23 cellular contexts compared by ENCODE assay signal in genomic region chr13:46378411-46378810, GRCh38. TPM values are rescaled to one million over a fixed set of nuclear protein-coding genes. Genes with fewer than 3 reads are reported as not detected.
DNase-seq lines count a peak whose midpoint lies in the region; ATAC-seq, FAIRE-seq and TF ChIP-seq lines count a peak whose summit lies in the region.
"Had no signal": no experiment of that assay in that cellular context is flagged by ENCODE, and none has a peak within 500 bp of the region (broad histone marks: within the 10 kb centered on the region; RNA-seq: fewer than 3 reads in every experiment).

No MANE protein-coding gene starts in this region.

- WGBS in IMR-90 (ENCODE audit: extremely low coverage in 2 of 2, insufficient read length in 1 of 2), 2 experiments, result no CpG with 5 or more reads among the region's 2 CpGs
- WGBS in K562 (ENCODE audit: insufficient coverage, low coverage, missing lambda C conversion rate), result 0% methylated on average over 2 of the region's 2 CpGs
- WGBS in transverse colon (ENCODE audit: low coverage in 1 of 2), 2 donors, result 76% methylated on average over 2 of the region's 2 CpGs; no CpG with 5 or more reads in 1 of the 2 donors

- no peaks in the 10 kb centered on the region for H3K36me3 Mint-ChIP-seq in activated CD4-positive, alpha-beta T cell treated with anti-CD3 and anti-CD28 coated beads, Interleukin-2, amount 10 ng/mL, durations not matched to agents 7 days and 5 days (ENCODE audit: low read depth)

- H3K27me3 ChIP-seq in IMR-90 (ENCODE audit: control insufficient read depth, insufficient read depth, low read length), result peaks cover 2% of the 10 kb centered on the region; the same call in 1 of the 2 replicates
- H3K27me3 ChIP-seq in K562 (ENCODE audit: control insufficient read depth in 2 of 2, insufficient read depth in 2 of 2, low read length in 2 of 2), result 0 out of 5 replicates have a peak, but pooled peaks cover 0 to 2% of the 10 kb centered on the region in 2 experiments
- no peaks in the 10 kb centered on the region for H3K27me3 ChIP-seq in transverse colon
- H3K27me3 ChIP-seq: cardiac muscle cell, tibial artery had no signal

- no peak overlapping the region for H3K4me3 ChIP-seq in IMR-90 (ENCODE audit: insufficient read depth, low read depth, low read length)
- no peak overlapping the region for H3K4me3 ChIP-seq in K562
- no peak overlapping the region for H3K4me3 ChIP-seq in transverse colon
- H3K4me3 ChIP-seq: cardiac muscle cell, hepatocyte, mucosa of descending colon, prostate gland, tibial artery had no signal

- no peaks in the 10 kb centered on the region for H3K9me3 Mint-ChIP-seq in activated CD4-positive, alpha-beta T cell treated with anti-CD3 and anti-CD28 coated beads, Interleukin-2, amount 10 ng/mL, durations not matched to agents 7 days and 5 days
- H3K9me3 Mint-ChIP-seq: activated CD4-positive, alpha-beta T cell treated with anti-CD3 and anti-CD28 coated beads, Interleukin-2, amount 10 ng/mL, durations not matched to agents 24 days and 14 days had no signal

- CTCF ChIA-PET in IMR-90 (lab: Yijun Ruan, JAX), result no interaction called here
- CTCF ChIA-PET in K562 (lab: Yijun Ruan, JAX; ENCODE audit: low intra/inter-chr PET ratio), result no interaction called here
- CTCF ChIA-PET in activated CD4-positive, alpha-beta T cell treated with anti-CD3 and anti-CD28 coated beads, Interleukin-2, amount 10 ng/mL, durations not matched to agents 7 days and 5 days (lab: Charles Lee), result interaction anchor here (0.6 kb wide), 1 partner anchor 72 kb away, joined by 3 read pairs; no protein-coding TSS in a partner anchor

- no peaks in the 10 kb centered on the region for H3K79me2 ChIP-seq in K562 (ENCODE audit: control insufficient read depth, insufficient read depth, low read length)
- H3K79me2 ChIP-seq: hepatocyte had no signal

- no peak overlapping the region for H3K56ac ChIP-seq in IMR-90 (ENCODE audit: extremely low read depth, insufficient read depth, low read length)

- H3K27ac Mint-ChIP-seq in activated CD4-positive, alpha-beta T cell treated with anti-CD3 and anti-CD28 coated beads, Interleukin-2, amount 10 ng/mL, durations not matched to agents 7 days and 5 days, result no peak overlapping the region
- H3K27ac Mint-ChIP-seq: activated CD4-positive, alpha-beta T cell treated with anti-CD3 and anti-CD28 coated beads, Interleukin-2, amount 10 ng/mL, durations not matched to agents 24 days and 14 days had no signal

- H3K9me3 ChIP-seq in IMR-90 (ENCODE audit: control insufficient read depth, insufficient read depth, low read length), result no peaks in the 10 kb centered on the region
- H3K9me3 ChIP-seq in K562 (replicated peaks; ENCODE audit: control insufficient read depth, insufficient read depth, low read depth, low read length), result no peaks in the 10 kb centered on the region
- no peaks in the 10 kb centered on the region for H3K9me3 ChIP-seq in transverse colon
- H3K9me3 ChIP-seq: mucosa of descending colon, prostate gland, tibial artery had no signal

- no peak overlapping the region for H3K14ac ChIP-seq in IMR-90 (replicated peaks; ENCODE audit: low read depth, low read length)

- H3K9me1 ChIP-seq in IMR-90 (ENCODE audit: insufficient read depth, low read length) (no peaks in the 10 kb centered on the region), K562 (ENCODE audit: control insufficient read depth, insufficient read depth, low read length) (no peaks in the 10 kb centered on the region)

- TF ChIP-seq EP300 in K562 (IDR thresholded peaks at IDR 0.05; ENCODE audit: low read length), result no peak
- TF ChIP-seq EP300 in transverse colon (IDR thresholded peaks at IDR 0.05; ENCODE audit: low read depth), result no peak

- H3K23ac ChIP-seq in IMR-90 (ENCODE audit: low read depth, low read length), result no peak overlapping the region

- DNase-seq in IMR-90, result no peak
- peak; percentile 40 for DNase-seq in NOMO-1 treated with dmso at 0.1 percent for 144 hours (lab: John Stamatoyannopoulos, UW; ENCODE audit: unreplicated experiment)
- DNase-seq in K562 (ENCODE audit: extremely low read depth in 1 of 4, low spot score in 3 of 4), result peak in 1 of 4 experiments; percentile 6
- DNase-seq in transverse colon, result no peak
- no peak for DNase-seq in activated CD8-positive, alpha-beta memory T cell treated with anti-CD3 and anti-CD28 coated beads, Interleukin-2, amount 50 U/mL, for 4 hours
- no peak for DNase-seq in activated CD4-positive, alpha-beta T cell treated with anti-CD3 and anti-CD28 coated beads, Interleukin-2, amount 10 ng/mL, durations not matched to agents 7 days and 5 days
- no peak for DNase-seq in DMS 273 (lab: John Stamatoyannopoulos, UW; ENCODE audit: unreplicated experiment)
- DNase-seq: activated CD4-positive, alpha-beta T cell treated with anti-CD3 and anti-CD28 coated beads, Interleukin-2, amount 10 ng/mL, durations not matched to agents 24 days and 14 days; activated gamma-delta T cell treated with Interleukin-2 at 50 U/mL for 16 hours; amygdala; COR-L47; foreskin fibroblast; MM.1S; mucosa of descending colon; NCI-H1930; stimulated activated CD4-positive, alpha-beta T cell treated with anti-CD3 and anti-CD28 coated beads, Interleukin-1b, Interleukin-23, amount 100 ng/mL, for 48 hours; stimulated activated naive CD4-positive, alpha-beta T cell; tibial artery had no signal

- no peaks in the 10 kb centered on the region for H4K20me1 ChIP-seq in IMR-90 (ENCODE audit: insufficient read depth, low read length)
- H4K20me1 ChIP-seq in K562 (replicated peaks; ENCODE audit: control insufficient read depth, insufficient read depth, low read length), result no peaks in the 10 kb centered on the region

- no peak for TF ChIP-seq RAD21 in IMR-90 (IDR thresholded peaks at IDR 0.05; ENCODE audit: low read length)
- TF ChIP-seq RAD21 in K562 (CRISPR knock-in tag; conservative IDR thresholded peaks at IDR 0.05 in 1 of 2, IDR thresholded peaks at IDR 0.05 in 1 of 2), result no peak

- no peak overlapping the region for H2BK5ac ChIP-seq in IMR-90 (ENCODE audit: low read depth, low read length, poor library complexity, severe bottlenecking)

- H4K5ac ChIP-seq in IMR-90 (ENCODE audit: low read depth, low read length), result no peak overlapping the region

- H3K4me1 ChIP-seq in IMR-90 (ENCODE audit: control insufficient read depth, insufficient read depth, low read length) (no peaks in the 10 kb centered on the region), K562 (replicated peaks in 1 of 2; ENCODE audit: control insufficient read depth in 2 of 2, insufficient read depth in 2 of 2, low read length in 2 of 2) (no peaks in the 10 kb centered on the region; a peak in 1 of 5 replicates), transverse colon (peaks cover 0 to 39% (median 15%) of the 10 kb centered on the region in 4 donors)
- H3K4me1 ChIP-seq: prostate gland, tibial artery had no signal

- no peak overlapping the region for H2AK5ac ChIP-seq in IMR-90 (ENCODE audit: low read depth, low read length)

- FAIRE-seq in K562 (lab: Jason Lieb, UNC), result no peak

- no peaks in the 10 kb centered on the region for H3K4me1 Mint-ChIP-seq in activated CD4-positive, alpha-beta T cell treated with anti-CD3 and anti-CD28 coated beads, Interleukin-2, amount 10 ng/mL, durations not matched to agents 7 days and 5 days

- H3K4me2 ChIP-seq in IMR-90 (ENCODE audit: low read depth, low read length) (no peak overlapping the region), K562 (ENCODE audit: insufficient read depth, low read length) (no peak overlapping the region)
- H3K4me2 ChIP-seq: hepatocyte had no signal

- H2AK9ac ChIP-seq in IMR-90 (replicated peaks; ENCODE audit: low read depth, low read length, poor library complexity), result no peak overlapping the region

- peaks cover 7% of the 10 kb centered on the region for H3K27me3 Mint-ChIP-seq in activated CD4-positive, alpha-beta T cell treated with anti-CD3 and anti-CD28 coated beads, Interleukin-2, amount 10 ng/mL, durations not matched to agents 7 days and 5 days

- TF ChIP-seq CTCF in IMR-90 (conservative IDR thresholded peaks at IDR 0.05; ENCODE audit: low read depth, low read length) (no peak), K562 (IDR thresholded peaks at IDR 0.05 in 2 of 3, conservative IDR thresholded peaks at IDR 0.05 in 1 of 3; ENCODE audit: insufficient read depth in 2 of 3, low read depth in 1 of 3, low read length in 3 of 3) (no peak), transverse colon (IDR thresholded peaks at IDR 0.05) (no peak)

- H3K9ac ChIP-seq in IMR-90 (ENCODE audit: low read depth, low read length) (no peak overlapping the region), K562 (ENCODE audit: insufficient read depth in 1 of 2, low read depth in 2 of 2, low read length in 2 of 2) (no peak overlapping the region)

- H2BK120ac ChIP-seq in IMR-90 (ENCODE audit: low read depth, low read length), result no peak overlapping the region

- H3K79me1 ChIP-seq in IMR-90 (ENCODE audit: low read depth in 1 of 2, low read length in 2 of 2), result no peaks in the 10 kb centered on the region

- no peak overlapping the region for H3K18ac ChIP-seq in IMR-90 (ENCODE audit: low read depth, low read length)

- TF ChIP-seq POLR2A in IMR-90 (IDR thresholded peaks at IDR 0.05; ENCODE audit: low read depth, low read length), result no peak
- no peak for TF ChIP-seq POLR2A in K562 (conservative IDR thresholded peaks at IDR 0.05)
- TF ChIP-seq POLR2A in transverse colon (IDR thresholded peaks at IDR 0.05), result no peak

- H4K91ac ChIP-seq in IMR-90 (ENCODE audit: insufficient read depth, low read depth, low read length), result no peak overlapping the region

- POLR2A ChIA-PET in IMR-90 (lab: Charles Lee; ENCODE audit: unreplicated experiment), result no interaction called here
- POLR2A ChIA-PET in K562 (lab: Yijun Ruan, JAX), result interaction anchor here (0.7 kb wide), 1 partner anchor 12 kb away, joined by 3 read pairs; no protein-coding TSS in a partner anchor
- POLR2A ChIA-PET in activated CD4-positive, alpha-beta T cell treated with anti-CD3 and anti-CD28 coated beads, Interleukin-2, amount 10 ng/mL, durations not matched to agents 7 days and 5 days (lab: Charles Lee), result no interaction called here

- H4K8ac ChIP-seq in IMR-90 (ENCODE audit: low read depth in 2 of 2, low read length in 2 of 2), result no peak overlapping the region

- H2BK15ac ChIP-seq in IMR-90 (ENCODE audit: low read depth, low read length), result no peak overlapping the region

- no peak for ATAC-seq in IMR-90 (ENCODE audit: low read depth)
- peak; percentile 43; the same call in 2 of the 3 replicates for ATAC-seq in K562

- BruUV-seq in IMR-90 (replicated peaks; lab: Mats Ljungman, UMichigan) (no TSS peak), K562 (replicated peaks; lab: Mats Ljungman, UMichigan) (no TSS peak)

- intact Hi-C loops in IMR-90 (cut with micrococcal nuclease), result no loop called here
- intact Hi-C loops in K562 (cut with micrococcal nuclease), result no loop called here
- intact Hi-C loops in transverse colon (cut with DNase I; ENCODE audit: low total_unique reads), result no loop called here

- H3K4me3 Mint-ChIP-seq in activated CD4-positive, alpha-beta T cell treated with anti-CD3 and anti-CD28 coated beads, Interleukin-2, amount 10 ng/mL, durations not matched to agents 7 days and 5 days, result no peak overlapping the region
- H3K4me3 Mint-ChIP-seq: activated CD4-positive, alpha-beta T cell treated with anti-CD3 and anti-CD28 coated beads, Interleukin-2, amount 10 ng/mL, durations not matched to agents 24 days and 14 days had no signal

- no peak overlapping the region for H3K27ac ChIP-seq in IMR-90 (ENCODE audit: insufficient read depth, low read length)
- H3K27ac ChIP-seq in K562 (ENCODE audit: extremely low read depth, low read depth, low read length), result no peak overlapping the region
- H3K27ac ChIP-seq in transverse colon, result peak overlapping the region; percentile 72 to 78 (median 76)
- H3K27ac ChIP-seq: cardiac muscle cell, epithelial cell of prostate, hepatocyte, prostate gland, tibial artery had no signal

- dilution Hi-C loops in IMR-90 (cut with HindIII; ENCODE audit: low sequenced_read_pairs, unreplicated experiment), result no loop called here

- H2AFZ ChIP-seq in IMR-90 (replicated peaks; ENCODE audit: low read length, poor library complexity) (no peak overlapping the region), K562 (ENCODE audit: low read depth, low read length) (no peak overlapping the region)
- H2AFZ ChIP-seq: hepatocyte had no signal

- in situ Hi-C loops in IMR-90 (cut with MboI; ENCODE audit: low sequenced_read_pairs), result no loop called here
- in situ Hi-C loops in K562 (cut with MboI), result no loop called here
- in situ Hi-C loops in transverse colon (cut with MboI; ENCODE audit: low pct_ligation_motif_present in 1 of 4, low pct_unique_long_range_greater_than_20kb in 1 of 4, low sequenced_read_pairs in 3 of 4), result no loop called here

- no peak overlapping the region for H2BK20ac ChIP-seq in IMR-90 (ENCODE audit: low read depth, low read length)

- no peaks in the 10 kb centered on the region for H3K36me3 ChIP-seq in IMR-90 (ENCODE audit: control insufficient read depth, insufficient read depth, low read length)
- H3K36me3 ChIP-seq in K562 (ENCODE audit: control insufficient read depth, insufficient read depth, low read length), result no peaks in the 10 kb centered on the region
- no peaks in the 10 kb centered on the region for H3K36me3 ChIP-seq in transverse colon
- H3K36me3 ChIP-seq: cardiac muscle cell, prostate gland, tibial artery had no signal

- H3K4ac ChIP-seq in IMR-90 (ENCODE audit: low read depth, low read length), result no peak overlapping the region

RNA-seq across cellular contexts. Expression of gene RUBCNL, which starts 8.6 kb away (rescaled TPM):
- total RNA-seq in IMR-90 (2012; rRNA removed) (under 0.01 TPM in 1 of 2 replicates, not detected in the other), K562 (2014; rRNA removed) (0.20 TPM in 1 of 2 replicates, not detected in the other), K562 (2014; rRNA removed; fragmentation: Illumina TruSeq; extraction: Trizol) (0.04 and 0.16 TPM in 2 replicates), K562 (2015; rRNA removed; fragmentation: Illumina TruSeq; extraction: Trizol) (0.25 and 0.26 TPM in 2 replicates), K562 (2021) (0.35 and 0.45 TPM in 2 replicates), transverse colon (10 to 100 TPM in 3 of 4 donors, 1 to 10 TPM in 1; 2.8 to 27.2 (median 14.2) TPM)
- polyA plus RNA-seq in IMR-90 (2012; rRNA removed) (0.03 and 0.06 TPM in 2 replicates), K562 (2011; rRNA removed) (not detected in 2 replicates), K562 (2014; fragmentation: Illumina TruSeq; extraction: Trizol) (0.08 and 0.15 TPM in 2 replicates), K562 (2014; fragmentation: Nextera tagmentation; extraction: Ambion mirVana) (under 1 TPM; 0.08 TPM), K562 (2014; rRNA removed) (0.18 TPM in 1 of 2 replicates, not detected in the other)
- not detected in 2 replicates for polyA plus RNA-seq in IMR-90 (2012; cell fraction: cytosol; rRNA removed)
- polyA plus RNA-seq in IMR-90 (2012; cell fraction: nucleus; rRNA removed; ENCODE audit: low replicate concordance), result 0.10 and 0.16 TPM in 2 replicates
- not detected in 2 replicates for total RNA-seq in K562 (2011; cell fraction: chromatin; rRNA removed; ENCODE audit: low replicate concordance)
- not detected in 2 replicates for total RNA-seq in K562 (2011; cell fraction: nucleolus; rRNA removed)
- not detected in 2 replicates for total RNA-seq in K562 (2011; cell fraction: nucleoplasm; rRNA removed)
- polyA plus RNA-seq in K562 (2011; cell fraction: cytosol; rRNA removed), result not detected in 2 replicates
- not detected in 2 replicates for polyA plus RNA-seq in K562 (2011; cell fraction: nucleus; rRNA removed)
- polyA plus RNA-seq in K562 (2012), result 0.10 and 0.78 TPM in 2 replicates
- not detected in 2 replicates for polyA minus RNA-seq in K562 (2011; rRNA and poly(A)+ RNA removed)
- polyA minus RNA-seq in K562 (2011; cell fraction: cytosol; rRNA and poly(A)+ RNA removed), result not detected in 2 replicates
- not detected in 2 replicates for polyA minus RNA-seq in K562 (2011; cell fraction: nucleus; rRNA and poly(A)+ RNA removed)
- not detected for total RNA-seq in activated CD4-positive, alpha-beta T cell treated with anti-CD3 and anti-CD28 coated beads, Interleukin-2, amount 10 ng/mL, durations not matched to agents 7 days and 5 days
- total RNA-seq: Daoy had no signal

Comparison
In these comparisons a context has a peak if more than half of its experiments do, and no peak if none do; other contexts are left out.
1. H3K27ac ChIP-seq: peak in transverse colon (4 of 4); none in IMR-90 (single experiment) and K562 (single experiment).